In genomic region chr11:118537409-118537980, GRCh38 we compare ENCODE assay signal across 1 cellular context.
TF ChIP-seq lines count a peak whose summit lies in the region.

No MANE protein-coding gene starts in this region.

TF ChIP-seq in GM12878, 131 proteins besides CTCF, POLR2A, EP300 and RAD21:
- TF ChIP-seq PKNOX1 (IDR thresholded peaks at IDR 0.05): no peak
- no peak for TF ChIP-seq RB1 (IDR thresholded peaks at IDR 0.05; ENCODE audit: borderline replicate concordance)
- TF ChIP-seq JUND (IDR thresholded peaks at IDR 0.05; ENCODE audit: low read depth, low read length): no peak
- TF ChIP-seq TAF1 (IDR thresholded peaks at IDR 0.05; ENCODE audit: borderline replicate concordance, low read depth, low read length): no peak
- no peak for TF ChIP-seq TBL1XR1 (IDR thresholded peaks at IDR 0.05; ENCODE audit: low read depth, low read length)
- no peak for TF ChIP-seq CUX1 (IDR thresholded peaks at IDR 0.05; ENCODE audit: insufficient replicate concordance, low read depth, low read length)
